9 cellular contexts compared by ENCODE assay signal in genomic region chr5:127757576-127757975, GRCh38. TPM values are rescaled to one million over a fixed set of nuclear protein-coding genes. Genes with fewer than 3 reads are reported as not detected.
DNase-seq lines count a peak whose midpoint lies in the region; ATAC-seq, FAIRE-seq and TF ChIP-seq lines count a peak whose summit lies in the region.
"Had no signal": no experiment of that assay in that cellular context is flagged by ENCODE, and none has a peak within 500 bp of the region (broad histone marks: within the 10 kb centered on the region; RNA-seq: fewer than 3 reads in every experiment).

No MANE protein-coding gene starts in this region.

- H3K9ac ChIP-seq in endothelial cell of umbilical vein (replicated peaks; ENCODE audit: extremely low read depth, insufficient read depth, low read length), result no peak overlapping the region

- peak; percentile 49 for FAIRE-seq in endothelial cell of umbilical vein (lab: Jason Lieb, UNC)

- TF ChIP-seq POLR2A in endothelial cell of umbilical vein (IDR thresholded peaks at IDR 0.05; ENCODE audit: low read depth, low read length), result no peak

- H3K4me3 ChIP-seq in OCI-LY7 (ENCODE audit: low read depth, low read length, poor library complexity, severe bottlenecking) (no peak overlapping the region), endothelial cell of umbilical vein (replicated peaks in 1 of 3; ENCODE audit: insufficient read depth in 1 of 3, low read depth in 1 of 3, low read length in 3 of 3) (no peak overlapping the region)
- no peak overlapping the region for H3K4me3 ChIP-seq in naive thymus-derived CD4-positive, alpha-beta T cell (ENCODE audit: low read length)
- H3K4me3 ChIP-seq: skin epidermis had no signal

- intact Hi-C loops in Calu3 (cut with micrococcal nuclease; ENCODE audit: unreplicated experiment), result loop anchor here (1.0 to 10.0 kb wide), 8 partner anchors 55 to 325 kb away; partner anchors contain the start of gene SLC12A2
- intact Hi-C loops in OCI-LY7 (cut with micrococcal nuclease; ENCODE audit: unreplicated experiment), result loop anchor here (2.0 kb wide), 1 partner anchor 443 kb away; no protein-coding TSS in a partner anchor
- intact Hi-C loops in endothelial cell of umbilical vein (cut with micrococcal nuclease), result loop anchor here (1.0 to 5.0 kb wide), 7 partner anchors 55 to 1085 kb away; partner anchors contain the start of gene SLC12A2
- intact Hi-C loops in naive thymus-derived CD4-positive, alpha-beta T cell (cut with micrococcal nuclease), result loop anchor here (1.0 to 10.0 kb wide), 4 partner anchors 27 to 444 kb away; partner anchors contain the start of gene SLC12A2 (in 2 of the 2)

- H4K20me1 ChIP-seq in OCI-LY7 (ENCODE audit: insufficient read depth, low read length) (no peaks in the 10 kb centered on the region), endothelial cell of umbilical vein (replicated peaks; ENCODE audit: control insufficient read depth, extremely low read depth, insufficient read depth, low read length) (no peaks in the 10 kb centered on the region)

- peaks cover 42% of the 10 kb centered on the region for H3K4me1 Mint-ChIP-seq in Calu3 (ENCODE audit: low read depth, unreplicated experiment)
- H3K4me1 Mint-ChIP-seq in naive thymus-derived CD4-positive, alpha-beta T cell, result peaks cover 0 to 3% (median 0%) of the 10 kb centered on the region in 7 donors

- H3K79me2 ChIP-seq in OCI-LY7 (ENCODE audit: insufficient read depth, low read depth, low read length) (no peaks in the 10 kb centered on the region), endothelial cell of umbilical vein (ENCODE audit: control insufficient read depth, insufficient read depth, low read length) (no peaks in the 10 kb centered on the region)

- H3K27ac ChIP-seq in OCI-LY7 (ENCODE audit: low read depth, low read length, poor library complexity, severe bottlenecking) (no peak overlapping the region), endothelial cell of umbilical vein (ENCODE audit: insufficient read depth, low read depth, low read length) (no peak overlapping the region)
- no peak overlapping the region for H3K27ac ChIP-seq in naive thymus-derived CD4-positive, alpha-beta T cell (ENCODE audit: low read depth, low read length)

- H3K36me3 ChIP-seq in OCI-LY7 (ENCODE audit: insufficient read depth, low read length) (no peaks in the 10 kb centered on the region), endothelial cell of umbilical vein (ENCODE audit: control insufficient read depth in 2 of 2, extremely low read depth in 1 of 2, insufficient read depth in 2 of 2, low read length in 2 of 2) (no peaks in the 10 kb centered on the region)
- no peaks in the 10 kb centered on the region for H3K36me3 ChIP-seq in naive thymus-derived CD4-positive, alpha-beta T cell (ENCODE audit: control insufficient read depth in 2 of 3, insufficient read depth in 3 of 3, low read length in 3 of 3)

- dilution Hi-C loops in endothelial cell of umbilical vein (cut with MboI; ENCODE audit: extremely low pct_ligation_motif_present, low sequenced_read_pairs), result no loop called here

- H3K27me3 ChIP-seq in endothelial cell of umbilical vein (ENCODE audit: control insufficient read depth in 2 of 2, insufficient read depth in 2 of 2, low read length in 2 of 2), result no peaks in the 10 kb centered on the region
- H3K27me3 ChIP-seq in naive thymus-derived CD4-positive, alpha-beta T cell (ENCODE audit: control insufficient read depth in 2 of 2, insufficient read depth in 2 of 2, low read length in 2 of 2), result no peaks in the 10 kb centered on the region

- H2AFZ ChIP-seq in OCI-LY7 (ENCODE audit: low read length) (no peak overlapping the region), endothelial cell of umbilical vein (ENCODE audit: low read depth, low read length) (no peak overlapping the region)

- ATAC-seq in GM18867 (IDR thresholded peaks at IDR 0.05; ENCODE audit: unreplicated experiment), result peak; percentile 88
- peak; percentile 58 for ATAC-seq in HG03064 (IDR thresholded peaks at IDR 0.05; ENCODE audit: low read depth, unreplicated experiment)
- ATAC-seq in naive thymus-derived CD4-positive, alpha-beta T cell, result peak; percentile 64
- ATAC-seq in omental fat pad (ENCODE audit: low FRiP score), result no peak

- CTCF ChIA-PET in Calu3 (lab: Charles Lee), result interaction anchor here (0.6 to 2.5 kb wide), 10 partner anchors 10 to 398 kb away, joined by 3 to 12 read pairs (median 5); no protein-coding TSS in a partner anchor
- CTCF ChIA-PET in OCI-LY7 (lab: Charles Lee; ENCODE audit: unreplicated experiment), result no interaction called here
- CTCF ChIA-PET in endothelial cell of umbilical vein (lab: Charles Lee), result interaction anchor here (0.6 to 4.3 kb wide), 34 partner anchors 44 to 1086 kb away, joined by 3 to 40 read pairs (median 4); partner anchors contain the start of gene SLC12A2
- CTCF ChIA-PET in naive thymus-derived CD4-positive, alpha-beta T cell (lab: Charles Lee), result no interaction called here

- no peaks in the 10 kb centered on the region for H3K36me3 Mint-ChIP-seq in Calu3 (ENCODE audit: insufficient read depth, unreplicated experiment)
- no peaks in the 10 kb centered on the region for H3K36me3 Mint-ChIP-seq in naive thymus-derived CD4-positive, alpha-beta T cell

- no peak overlapping the region for H3K4me2 ChIP-seq in OCI-LY7 (ENCODE audit: low read length)
- H3K4me2 ChIP-seq in endothelial cell of umbilical vein (ENCODE audit: insufficient read depth, low read length), result no peak overlapping the region

- peak; percentile 86 for TF ChIP-seq CTCF in Calu3 (IDR thresholded peaks at IDR 0.05; ENCODE audit: unreplicated experiment)
- peak; percentile 53 for TF ChIP-seq CTCF in OCI-LY7 (conservative IDR thresholded peaks at IDR 0.05; ENCODE audit: low read length)
- TF ChIP-seq CTCF in endothelial cell of umbilical vein (IDR thresholded peaks at IDR 0.05; ENCODE audit: extremely low read depth in 1 of 2, insufficient read depth in 1 of 2, low read depth in 1 of 2, low read length in 2 of 2), result peak; percentile 33 to 37
- TF ChIP-seq CTCF in omental fat pad (IDR thresholded peaks at IDR 0.05), result no peak

- POLR2A ChIA-PET in OCI-LY7 (lab: Charles Lee) (interaction anchor here (0.6 kb wide), 1 partner anchor 27 kb away, joined by 3 read pairs; no protein-coding TSS in a partner anchor), endothelial cell of umbilical vein (lab: Charles Lee) (no interaction called here)
- POLR2A ChIA-PET in naive thymus-derived CD4-positive, alpha-beta T cell (lab: Charles Lee), result interaction anchor here (0.7 kb wide), 1 partner anchor 1361 kb away, joined by 3 read pairs; no protein-coding TSS in a partner anchor

- H3K9me1 ChIP-seq in endothelial cell of umbilical vein (replicated peaks; ENCODE audit: control insufficient read depth, extremely low read depth, insufficient read depth, low read length), result no peaks in the 10 kb centered on the region

- no peaks in the 10 kb centered on the region for H3K9me3 ChIP-seq in OCI-LY7 (ENCODE audit: low read length)
- H3K9me3 ChIP-seq in endothelial cell of umbilical vein (replicated peaks; ENCODE audit: control insufficient read depth, insufficient read depth, low read length), result no peaks in the 10 kb centered on the region
- H3K9me3 ChIP-seq in naive thymus-derived CD4-positive, alpha-beta T cell (ENCODE audit: control insufficient read depth in 2 of 3, low read length in 3 of 3), result no peaks in the 10 kb centered on the region

- no peaks in the 10 kb centered on the region for H3K4me1 ChIP-seq in OCI-LY7 (ENCODE audit: insufficient read depth, low read length, poor library complexity, severe bottlenecking)
- H3K4me1 ChIP-seq in endothelial cell of umbilical vein (ENCODE audit: control insufficient read depth, extremely low read depth, insufficient read depth, low read length), result peaks cover 4% of the 10 kb centered on the region
- no peaks in the 10 kb centered on the region for H3K4me1 ChIP-seq in naive thymus-derived CD4-positive, alpha-beta T cell (ENCODE audit: control insufficient read depth in 2 of 2, insufficient read depth in 2 of 2, low read length in 2 of 2)

- no TSS peak for BruUV-seq in Calu3 (replicated peaks; lab: Mats Ljungman, UMichigan)
- BruUV-seq in OCI-LY7 (replicated peaks; lab: Mats Ljungman, UMichigan), result no TSS peak
- no TSS peak for BruUV-seq in endothelial cell of umbilical vein (replicated peaks; lab: Mats Ljungman, UMichigan)

- no peak overlapping the region for H3K4me3 Mint-ChIP-seq in Calu3 (ENCODE audit: low read depth, unreplicated experiment)
- H3K4me3 Mint-ChIP-seq in naive thymus-derived CD4-positive, alpha-beta T cell, result no peak overlapping the region

- peak overlapping the region; percentile 35 for H3K27ac Mint-ChIP-seq in Calu3 (ENCODE audit: unreplicated experiment)
- peak overlapping the region in 1 of 9 donors; percentile 2 for H3K27ac Mint-ChIP-seq in naive thymus-derived CD4-positive, alpha-beta T cell

- peak; percentile 77 for DNase-seq in Calu3
- peak; percentile 10 for DNase-seq in OCI-LY7 (ENCODE audit: low spot score)
- DNase-seq in endothelial cell of umbilical vein (ENCODE audit: low read depth, low spot score), result peak; percentile 83
- peak in 1 of 9 donors; percentile 13 for DNase-seq in naive thymus-derived CD4-positive, alpha-beta T cell
- no peak for DNase-seq in omental fat pad (ENCODE audit: low spot score)
- DNase-seq in iPS-NIHi7 (ENCODE audit: extremely low spot score), result no peak

- H3K27me3 Mint-ChIP-seq in Calu3 (ENCODE audit: unreplicated experiment), result no peaks in the 10 kb centered on the region
- H3K27me3 Mint-ChIP-seq in naive thymus-derived CD4-positive, alpha-beta T cell, result peaks cover 0 to 15% (median 0%) of the 10 kb centered on the region in 5 donors

- no peaks in the 10 kb centered on the region for H3K9me2 ChIP-seq in OCI-LY7 (ENCODE audit: insufficient read depth, low read length)

- no peaks in the 10 kb centered on the region for H3K9me3 Mint-ChIP-seq in Calu3 (ENCODE audit: low read depth, unreplicated experiment)
- peaks cover 0 to 3% (median 0%) of the 10 kb centered on the region in 11 donors for H3K9me3 Mint-ChIP-seq in naive thymus-derived CD4-positive, alpha-beta T cell

TF ChIP-seq in endothelial cell of umbilical vein, 7 proteins besides CTCF, POLR2A, EP300 and RAD21:
- TF ChIP-seq POLR2AphosphoS5 (IDR thresholded peaks at IDR 0.05; ENCODE audit: insufficient read depth, low read depth, low read length), result no peak

RNA-seq across cellular contexts. Expression of gene CCDC192, which starts 54.4 kb away (rescaled TPM):
- 2.1 and 2.5 TPM in 2 replicates for total RNA-seq in Calu3 (2022)
- total RNA-seq in OCI-LY7 (2014; rRNA removed; shearing (Covaris generic)), result not detected in 2 replicates
- total RNA-seq in OCI-LY7 (2022), result not detected in 2 replicates
- not detected in 2 replicates for total RNA-seq in endothelial cell of umbilical vein
- polyA plus RNA-seq in endothelial cell of umbilical vein, result not detected in 2 replicates
- polyA plus RNA-seq in endothelial cell of umbilical vein (2011; cell fraction: cytosol; rRNA removed), result not detected in 2 replicates
- polyA plus RNA-seq in endothelial cell of umbilical vein (2011; cell fraction: nucleus; rRNA removed), result not detected in 2 replicates
- not detected in 2 replicates for polyA plus RNA-seq in endothelial cell of umbilical vein (2012)
- polyA minus RNA-seq in endothelial cell of umbilical vein, result not detected in 2 replicates
- not detected for polyA minus RNA-seq in endothelial cell of umbilical vein (2011; cell fraction: cytosol; rRNA and poly(A)+ RNA removed)
- not detected in 2 replicates for polyA minus RNA-seq in endothelial cell of umbilical vein (2011; cell fraction: nucleus; rRNA and poly(A)+ RNA removed)
- not detected for total RNA-seq in naive thymus-derived CD4-positive, alpha-beta T cell
- polyA plus RNA-seq in naive thymus-derived CD4-positive, alpha-beta T cell, result not detected
- under 1 TPM in 1 of 4 donors, not detected in 3; 0.56 TPM for total RNA-seq in omental fat pad

Comparison
In these comparisons a context has a peak if more than half of its experiments do, and no peak if none do; other contexts are left out.
1. DNase-seq: peak in Calu3 (single experiment), OCI-LY7 (single experiment) and endothelial cell of umbilical vein (single experiment); none in omental fat pad (single experiment) and iPS-NIHi7 (single experiment).
2. CTCF ChIP-seq: peak in Calu3 (single experiment), OCI-LY7 (single experiment) and endothelial cell of umbilical vein (2 of 2); none in omental fat pad (0 of 3).
3. CTCF ChIA-PET loops: an anchor here in Calu3 (0.6 to 2.5 kb wide) and endothelial cell of umbilical vein (0.6 to 4.3 kb wide); none called in OCI-LY7 and naive thymus-derived CD4-positive, alpha-beta T cell.